In the genomic region with DNA sequence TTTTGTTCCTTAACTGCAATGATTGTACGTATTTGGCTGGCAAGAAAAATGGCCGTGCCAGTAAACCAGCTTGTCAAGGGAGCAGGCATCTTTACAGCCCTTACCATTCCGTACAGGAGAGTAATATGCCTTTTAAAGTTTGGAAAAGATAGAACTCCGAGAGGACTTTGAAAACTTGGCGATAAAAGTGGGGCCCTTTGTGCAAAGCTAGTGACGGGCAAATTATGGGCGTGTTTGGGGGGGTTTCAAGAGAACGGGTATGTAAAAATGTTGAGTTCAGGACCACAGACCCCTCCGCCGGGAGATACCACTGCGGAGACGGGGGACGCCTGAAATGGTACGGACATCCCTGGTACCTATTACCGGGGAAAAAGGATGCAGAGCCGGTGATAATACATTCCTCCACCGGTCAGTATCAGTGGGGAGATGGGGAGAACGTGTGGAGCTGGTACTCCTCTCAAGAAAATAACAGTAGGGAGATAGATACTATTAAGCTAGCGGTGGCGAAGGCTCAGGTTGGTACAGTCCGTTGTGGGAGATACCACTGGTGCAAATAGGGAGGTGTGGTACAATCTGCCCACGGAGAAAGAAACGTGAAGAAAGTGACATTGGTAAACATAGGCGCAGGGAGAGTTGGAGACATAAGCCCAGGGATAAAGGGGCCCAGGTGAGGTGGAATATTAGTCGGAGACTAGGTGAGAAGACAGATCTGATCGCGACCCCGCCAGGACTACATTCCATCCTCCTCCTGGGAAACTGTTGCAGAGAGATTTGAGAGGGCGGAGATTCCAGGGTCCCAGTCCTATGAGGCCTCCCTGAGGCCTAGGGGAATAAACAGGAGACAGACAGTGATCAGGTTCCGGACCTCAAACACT, we compare ENCODE assay signal across 8 cellular contexts. TPM values are rescaled to one million over a fixed set of nuclear protein-coding genes. Genes with fewer than 3 reads are reported as not detected.
DNase-seq lines count a peak whose midpoint lies in the region; ATAC-seq and TF ChIP-seq lines count a peak whose summit lies in the region.

No MANE protein-coding gene starts in this region.

- POLR2A ChIA-PET in PC-9 (lab: Charles Lee; ENCODE audit: unreplicated experiment), result no interaction called here

- DNase-seq in 8988T (peak; percentile 31), KG1 (lab: John Stamatoyannopoulos, UW) (peak; percentile 70), PC-9 (peak; percentile 43 to 53), fibroblast of mammary gland (ENCODE audit: low read depth) (peak; percentile 80), naive B cell (peak; percentile 83)
- peak; percentile 24 for DNase-seq in activated T-helper 2 cell treated with anti-CD3 and anti-CD28 coated beads, Interferon-gamma antibody, Interleukin-2, Interleukin-4, amounts not matched to agents 10 μg/mL and 5 μg/mL and 100 μg/mL, durations not matched to agents 14 hours and 24 hours and 36 hours (ENCODE audit: low spot score)
- peak; percentile 47 to 58 for DNase-seq in stimulated activated CD8-positive, alpha-beta memory T cell treated with anti-CD3 and anti-CD28 coated beads, Interleukin-7, amount 100 ng/mL, for 4 hours (ENCODE audit: low read depth in 2 of 2)

- H3K4me2 ChIP-seq in PC-9, result peak overlapping the region; percentile 55

- peaks cover 16% of the 10 kb centered on the region for H3K9me3 Mint-ChIP-seq in activated T-helper 2 cell treated with anti-CD3 and anti-CD28 coated beads, Interferon-gamma antibody, Interleukin-2, Interleukin-4, amounts not matched to agents 10 μg/mL and 5 μg/mL and 100 μg/mL, durations not matched to agents 14 hours and 24 hours and 36 hours
- H3K9me3 Mint-ChIP-seq in naive B cell, result peaks cover 0 to 4% (median 0%) of the 10 kb centered on the region in 7 donors

- peak overlapping the region; percentile 82 for H3K4me3 Mint-ChIP-seq in activated T-helper 2 cell treated with anti-CD3 and anti-CD28 coated beads, Interferon-gamma antibody, Interleukin-2, Interleukin-4, amounts not matched to agents 10 μg/mL and 5 μg/mL and 100 μg/mL, durations not matched to agents 14 hours and 24 hours and 36 hours (ENCODE audit: low read depth)
- H3K4me3 Mint-ChIP-seq in naive B cell, result peak overlapping the region; percentile 88 to 98 (median 96)

- peak overlapping the region; percentile 50; the same call in 1 of the 2 replicates for H3K27ac ChIP-seq in PC-9

- peak overlapping the region; percentile 85 for H3K27ac Mint-ChIP-seq in activated T-helper 2 cell treated with anti-CD3 and anti-CD28 coated beads, Interferon-gamma antibody, Interleukin-2, Interleukin-4, amounts not matched to agents 10 μg/mL and 5 μg/mL and 100 μg/mL, durations not matched to agents 14 hours and 24 hours and 36 hours
- H3K27ac Mint-ChIP-seq in naive B cell, result peak overlapping the region; percentile 95 to 98 (median 96)

- ATAC-seq in GM18909 (IDR thresholded peaks at IDR 0.05; ENCODE audit: poor library complexity, unreplicated experiment) (peak; percentile 65), naive B cell (ENCODE audit: low read depth in 2 of 2) (peak; percentile 79)

- no peaks in the 10 kb centered on the region for H3K9me2 ChIP-seq in PC-9 (ENCODE audit: insufficient read depth)

- H3K9me3 ChIP-seq in PC-9 (ENCODE audit: insufficient read depth, low read depth), result no peaks in the 10 kb centered on the region

- CTCF ChIA-PET in PC-9 (lab: Charles Lee), result interaction anchor here (0.5 kb wide), 1 partner anchor 638 kb away, joined by 9 read pairs; no protein-coding TSS in a partner anchor

- no peaks in the 10 kb centered on the region for H3F3A ChIP-seq in PC-9 (ENCODE audit: insufficient read depth, low read depth)

- H3K79me2 ChIP-seq in PC-9 (ENCODE audit: low read depth), result no peaks in the 10 kb centered on the region

- H3K36me3 Mint-ChIP-seq in activated T-helper 2 cell treated with anti-CD3 and anti-CD28 coated beads, Interferon-gamma antibody, Interleukin-2, Interleukin-4, amounts not matched to agents 10 μg/mL and 5 μg/mL and 100 μg/mL, durations not matched to agents 14 hours and 24 hours and 36 hours (ENCODE audit: low read depth), result no peaks in the 10 kb centered on the region
- peaks cover 0 to 9% of the 10 kb centered on the region in 2 donors for H3K36me3 Mint-ChIP-seq in naive B cell

- no TSS peak for BruUV-seq in PC-9 (replicated peaks; lab: Mats Ljungman, UMichigan)

- no peaks in the 10 kb centered on the region for H3K27me3 Mint-ChIP-seq in activated T-helper 2 cell treated with anti-CD3 and anti-CD28 coated beads, Interferon-gamma antibody, Interleukin-2, Interleukin-4, amounts not matched to agents 10 μg/mL and 5 μg/mL and 100 μg/mL, durations not matched to agents 14 hours and 24 hours and 36 hours (ENCODE audit: low read depth)
- no peaks in the 10 kb centered on the region for H3K27me3 Mint-ChIP-seq in naive B cell

- H2AFZ ChIP-seq in PC-9, result peak overlapping the region; percentile 90

- no peaks in the 10 kb centered on the region for H4K20me1 ChIP-seq in PC-9 (ENCODE audit: insufficient read depth)

- intact Hi-C loops in PC-9 (cut with micrococcal nuclease; ENCODE audit: unreplicated experiment), result loop anchor here (5.0 to 10.0 kb wide), 2 partner anchors 184 to 356 kb away; partner anchors contain the start of gene ZNF81
- intact Hi-C loops in activated T-helper 2 cell treated with anti-CD3 and anti-CD28 coated beads, Interferon-gamma antibody, Interleukin-2, Interleukin-4, amounts not matched to agents 10 μg/mL and 5 μg/mL and 100 μg/mL, durations not matched to agents 14 hours and 24 hours and 36 hours (cut with micrococcal nuclease), result loop anchor here (10.0 kb wide), 1 partner anchor 366 kb away; the partner anchor contains the start of genes ELK1 and UXT

- no peaks in the 10 kb centered on the region for H3K27me3 ChIP-seq in PC-9 (ENCODE audit: insufficient read depth, low read depth)

- no peaks in the 10 kb centered on the region for H3K4me1 ChIP-seq in PC-9 (replicated peaks; ENCODE audit: insufficient read depth)

- H3K4me3 ChIP-seq in PC-9 (peak overlapping the region; percentile 59), fibroblast of mammary gland (ENCODE audit: control insufficient read depth, low read depth, low read length) (peak overlapping the region; percentile 62)

- TF ChIP-seq CTCF in PC-9 (conservative IDR thresholded peaks at IDR 0.05) (no peak), fibroblast of mammary gland (conservative IDR thresholded peaks at IDR 0.05; ENCODE audit: control insufficient read depth, insufficient read depth, low read depth, low read length) (no peak)

- no peaks in the 10 kb centered on the region for H3K36me3 ChIP-seq in PC-9 (ENCODE audit: low read depth)

- H3K4me1 Mint-ChIP-seq in activated T-helper 2 cell treated with anti-CD3 and anti-CD28 coated beads, Interferon-gamma antibody, Interleukin-2, Interleukin-4, amounts not matched to agents 10 μg/mL and 5 μg/mL and 100 μg/mL, durations not matched to agents 14 hours and 24 hours and 36 hours (ENCODE audit: low read depth), result peaks cover 7% of the 10 kb centered on the region
- H3K4me1 Mint-ChIP-seq in naive B cell, result peaks cover 6 to 15% (median 15%) of the 10 kb centered on the region in 3 donors

RNA-seq across cellular contexts. Expression of gene SPACA5, which starts 14.5 kb away (rescaled TPM):
- not detected in 2 replicates for total RNA-seq in PC-9 (2021)
- not detected in 2 replicates for total RNA-seq in activated T-helper 2 cell treated with anti-CD3 and anti-CD28 coated beads, Interferon-gamma antibody, Interleukin-2, Interleukin-4, amounts not matched to agents 10 μg/mL and 5 μg/mL and 100 μg/mL, durations not matched to agents 14 hours and 24 hours and 36 hours
- polyA plus RNA-seq in naive B cell (ENCODE audit: low read depth in 6 of 6), result under 1 TPM in 1 of 6 donors, not detected in 5; 0.87 TPM

RNA-seq across cellular contexts. Expression of gene ZNF182, which starts 17.5 kb away (rescaled TPM):
- 3.1 and 3.8 TPM in 2 replicates for total RNA-seq in PC-9 (2021)
- total RNA-seq in activated T-helper 2 cell treated with anti-CD3 and anti-CD28 coated beads, Interferon-gamma antibody, Interleukin-2, Interleukin-4, amounts not matched to agents 10 μg/mL and 5 μg/mL and 100 μg/mL, durations not matched to agents 14 hours and 24 hours and 36 hours, result 5.9 and 6.0 TPM in 2 replicates
- polyA plus RNA-seq in naive B cell (ENCODE audit: low read depth in 6 of 6), result 1 to 10 TPM in 5 of 6 donors, not detected in 1; 3.0 to 9.4 (median 6.1) TPM

RNA-seq across cellular contexts. Expression of gene ZNF630, which starts 50.2 kb away (rescaled TPM):
- total RNA-seq in PC-9 (2021), result 2.3 and 3.0 TPM in 2 replicates
- 0.25 and 0.55 TPM in 2 replicates for total RNA-seq in activated T-helper 2 cell treated with anti-CD3 and anti-CD28 coated beads, Interferon-gamma antibody, Interleukin-2, Interleukin-4, amounts not matched to agents 10 μg/mL and 5 μg/mL and 100 μg/mL, durations not matched to agents 14 hours and 24 hours and 36 hours
- 1 to 10 TPM in 5 of 6 donors, under 1 TPM in 1; 0.87 to 4.8 (median 2.9) TPM for polyA plus RNA-seq in naive B cell (ENCODE audit: low read depth in 6 of 6)

Comparison
In these comparisons a context has a peak if more than half of its experiments do, and no peak if none do; other contexts are left out.
1. Peak in every context shown above with its lines: DNase-seq, ATAC-seq, H3K4me3 ChIP-seq and H3K27ac ChIP-seq.
2. DNase-seq: peak in every context shown above with its lines; median percentile 83 in naive B cell; 80 in fibroblast of mammary gland; 70 in KG1; 52 in stimulated activated CD8-positive, alpha-beta memory T cell treated with anti-CD3 and anti-CD28 coated beads, Interleukin-7, amount 100 ng/mL, for 4 hours; 48 in PC-9; 31 in 8988T; 24 in activated T-helper 2 cell treated with anti-CD3 and anti-CD28 coated beads, Interferon-gamma antibody, Interleukin-2, Interleukin-4, amounts not matched to agents 10 μg/mL and 5 μg/mL and 100 μg/mL, durations not matched to agents 14 hours and 24 hours and 36 hours.